Comparison of ENCODE assay signal across 1 cellular context in genomic region chr4:185773419-185773818, GRCh38.
TF ChIP-seq lines count a peak whose summit lies in the region.

No MANE protein-coding gene starts in this region.

TF ChIP-seq in HepG2, 621 proteins besides CTCF, POLR2A, EP300 and RAD21 (continues in another document):
- TF ChIP-seq FOSL1 (CRISPR knock-in tag; IDR thresholded peaks at IDR 0.05; ENCODE audit: borderline replicate concordance) (no peak), ZNF180 (CRISPR knock-in tag; IDR thresholded peaks at IDR 0.05; ENCODE audit: borderline replicate concordance, low read depth) (no peak), BORCS8-MEF2B (CRISPR knock-in tag; IDR thresholded peaks at IDR 0.05) (no peak), ZNF83 (CRISPR knock-in tag; IDR thresholded peaks at IDR 0.05; ENCODE audit: borderline replicate concordance) (no peak), ZNF724P (CRISPR knock-in tag; IDR thresholded peaks at IDR 0.05; ENCODE audit: borderline replicate concordance) (no peak), PCBP2 (optimal IDR thresholded peaks at IDR 0.05; ENCODE audit: low read depth, low read length, poor library complexity, severe bottlenecking) (no peak), TGIF2 (CRISPR knock-in tag; IDR thresholded peaks at IDR 0.05) (no peak), DMAP1 (CRISPR knock-in tag; IDR thresholded peaks at IDR 0.05) (no peak), HHEX (CRISPR knock-in tag; IDR thresholded peaks at IDR 0.05) (no peak), ZNF678 (CRISPR knock-in tag; IDR thresholded peaks at IDR 0.05) (no peak), RBAK (CRISPR knock-in tag; IDR thresholded peaks at IDR 0.05) (0 out of 2 replicates have a peak, but pooled peaks have one; percentile 40), ZBTB34 (CRISPR knock-in tag; IDR thresholded peaks at IDR 0.05) (no peak), ZNF788 (CRISPR knock-in tag; IDR thresholded peaks at IDR 0.05; ENCODE audit: borderline replicate concordance) (0 out of 2 replicates have a peak, but pooled peaks have one; percentile 37), TEAD3 (CRISPR knock-in tag; optimal IDR thresholded peaks at IDR 0.05; ENCODE audit: borderline replicate concordance) (peak; percentile 42), HDAC2 (CRISPR knock-in tag; IDR thresholded peaks at IDR 0.05) (no peak), SALL1 (CRISPR knock-in tag; IDR thresholded peaks at IDR 0.05) (peak; percentile 27; the same call in 1 of the 2 replicates), KAT8 (CRISPR knock-in tag; IDR thresholded peaks at IDR 0.05) (no peak), ETV6 (CRISPR knock-in tag; conservative IDR thresholded peaks at IDR 0.05) (no peak), YEATS4 (CRISPR knock-in tag; IDR thresholded peaks at IDR 0.05; ENCODE audit: borderline replicate concordance) (no peak), TAF1 (CRISPR knock-in tag; IDR thresholded peaks at IDR 0.05) (no peak), ATF4 (CRISPR knock-in tag; IDR thresholded peaks at IDR 0.05) (no peak), FOXA3 (CRISPR knock-in tag; IDR thresholded peaks at IDR 0.05) (no peak), HES4 (CRISPR knock-in tag; IDR thresholded peaks at IDR 0.05; ENCODE audit: borderline replicate concordance) (no peak), PRPF4 (IDR thresholded peaks at IDR 0.05; ENCODE audit: low read depth, low read length, poor library complexity, severe bottlenecking) (no peak), CENPT (CRISPR knock-in tag; IDR thresholded peaks at IDR 0.05; ENCODE audit: low read depth) (no peak), SMC3 (IDR thresholded peaks at IDR 0.05; ENCODE audit: low read length) (no peak), ZFP62 (CRISPR knock-in tag; IDR thresholded peaks at IDR 0.05) (no peak), FOXP4 (CRISPR knock-in tag; IDR thresholded peaks at IDR 0.05) (no peak), ZFP91 (CRISPR knock-in tag; IDR thresholded peaks at IDR 0.05; ENCODE audit: borderline replicate concordance) (0 out of 2 replicates have a peak, but pooled peaks have one; percentile 17), RFX1 (IDR thresholded peaks at IDR 0.05) (no peak), TFAP4 (IDR thresholded peaks at IDR 0.05; ENCODE audit: borderline replicate concordance, low read depth) (no peak), CEBPZ (IDR thresholded peaks at IDR 0.05; ENCODE audit: low read length) (no peak), SOX6 (IDR thresholded peaks at IDR 0.05) (no peak), SOX6 (CRISPR knock-in tag; IDR thresholded peaks at IDR 0.05) (no peak), KLF15 (CRISPR knock-in tag; IDR thresholded peaks at IDR 0.05; ENCODE audit: borderline replicate concordance) (no peak), ZMAT5 (CRISPR knock-in tag; IDR thresholded peaks at IDR 0.05; ENCODE audit: borderline replicate concordance, low read depth) (no peak), ZNF3 (CRISPR knock-in tag; IDR thresholded peaks at IDR 0.05) (no peak), RBFOX2 (IDR thresholded peaks at IDR 0.05; ENCODE audit: low read depth, low read length) (0 out of 2 replicates have a peak, but pooled peaks have one; percentile 32), ZUFSP (CRISPR knock-in tag; IDR thresholded peaks at IDR 0.05; ENCODE audit: borderline replicate concordance) (no peak), ATF1 (CRISPR knock-in tag; IDR thresholded peaks at IDR 0.05) (0 out of 2 replicates have a peak, but pooled peaks have one; percentile 30), CBX2 (IDR thresholded peaks at IDR 0.05; ENCODE audit: low read depth, low read length) (no peak), CBX2 (CRISPR knock-in tag; IDR thresholded peaks at IDR 0.05; ENCODE audit: low read depth) (no peak), HNRNPH1 (optimal IDR thresholded peaks at IDR 0.05; ENCODE audit: low read depth, low read length) (no peak), ZNF275 (CRISPR knock-in tag; IDR thresholded peaks at IDR 0.05; ENCODE audit: borderline replicate concordance) (no peak), ZBTB46 (CRISPR knock-in tag; IDR thresholded peaks at IDR 0.05; ENCODE audit: borderline replicate concordance) (no peak), ZBTB26 (CRISPR knock-in tag; IDR thresholded peaks at IDR 0.05; ENCODE audit: borderline replicate concordance) (no peak), ZBTB2 (CRISPR knock-in tag; IDR thresholded peaks at IDR 0.05; ENCODE audit: low read depth) (no peak), ADNP (CRISPR knock-in tag; IDR thresholded peaks at IDR 0.05) (no peak)
